In genomic region chr15:51757463-51757862, GRCh38 we compare ENCODE assay signal across 25 cellular contexts. TPM values are rescaled to one million over a fixed set of nuclear protein-coding genes. Genes with fewer than 3 reads are reported as not detected.
DNase-seq lines count a peak whose midpoint lies in the region; ATAC-seq, FAIRE-seq and TF ChIP-seq lines count a peak whose summit lies in the region.
"Had no signal": no experiment of that assay in that cellular context is flagged by ENCODE, and none has a peak within 500 bp of the region (broad histone marks: within the 10 kb centered on the region; RNA-seq: fewer than 3 reads in every experiment).

No MANE protein-coding gene starts in this region.

- H4K8ac ChIP-seq in IMR-90 (ENCODE audit: low read depth in 2 of 2, low read length in 2 of 2), result no peak overlapping the region
- no peak overlapping the region for H4K8ac ChIP-seq in H1 (ENCODE audit: extremely low read depth, insufficient read depth, low read length)
- H4K8ac ChIP-seq in neuronal stem cell (ENCODE audit: low read depth, low read length), result no peak overlapping the region

- H2BK12ac ChIP-seq in H1 (ENCODE audit: low read depth, low read length) (no peak overlapping the region), neuronal stem cell (ENCODE audit: low read length) (no peak overlapping the region)

- in situ Hi-C loops in IMR-90 (cut with MboI; ENCODE audit: low sequenced_read_pairs) (no loop called here), GM23248 (cut with MboI) (no loop called here)

- H3K4ac ChIP-seq in IMR-90 (ENCODE audit: low read depth, low read length) (no peak overlapping the region), H1 (replicated peaks; ENCODE audit: insufficient read length, low read depth, low read length) (no peak overlapping the region), neuronal stem cell (ENCODE audit: low read length) (no peak overlapping the region)

- H3K4me3 ChIP-seq in GM23338 (no peak overlapping the region), IMR-90 (ENCODE audit: insufficient read depth, low read depth, low read length) (no peak overlapping the region), H1 (ENCODE audit: extremely low read depth in 1 of 4, insufficient read depth in 2 of 4, low read depth in 3 of 4, low read length in 4 of 4) (no peak overlapping the region), neuronal stem cell (ENCODE audit: low read length in 2 of 2) (no peak overlapping the region), GM23248 (no peak overlapping the region)
- H3K4me3 ChIP-seq: BLaER1, SJSA1 had no signal

- no peaks in the 10 kb centered on the region for H3K23me2 ChIP-seq in H1 (ENCODE audit: low read depth, low read length)

- TF ChIP-seq CTCF in GM23338 (conservative IDR thresholded peaks at IDR 0.05; ENCODE audit: low read depth in 2 of 2) (no peak), IMR-90 (conservative IDR thresholded peaks at IDR 0.05; ENCODE audit: low read depth, low read length) (no peak), H1 (IDR thresholded peaks at IDR 0.05; ENCODE audit: control extremely low read depth in 1 of 3, insufficient read depth in 1 of 3, low read depth in 1 of 3, low read length in 3 of 3) (no peak)

- H4K5ac ChIP-seq in IMR-90 (ENCODE audit: low read depth, low read length) (no peak overlapping the region), H1 (ENCODE audit: insufficient read length, low read depth, low read length) (no peak overlapping the region)

- no peak overlapping the region for H3K4me3 Mint-ChIP-seq in GM23338
- H3K4me3 Mint-ChIP-seq: CD4-positive, alpha-beta T cell had no signal

- no peak for TF ChIP-seq RAD21 in IMR-90 (IDR thresholded peaks at IDR 0.05; ENCODE audit: low read length)
- TF ChIP-seq RAD21 in H1 (IDR thresholded peaks at IDR 0.05 in 1 of 2, conservative IDR thresholded peaks at IDR 0.05 in 1 of 2; ENCODE audit: low read depth in 2 of 2, low read length in 2 of 2), result peak in 1 of 2 experiments; percentile 24; a peak in 2 of 4 replicates

- H3K27me3 Mint-ChIP-seq in GM23338 (ENCODE audit: insufficient read depth, low read depth, poor library complexity), result peaks cover 17% of the 10 kb centered on the region
- H3K27me3 Mint-ChIP-seq: CD4-positive, alpha-beta T cell had no signal

- H4K91ac ChIP-seq in IMR-90 (ENCODE audit: insufficient read depth, low read depth, low read length) (no peak overlapping the region), H1 (replicated peaks; ENCODE audit: insufficient read length, low read length) (no peak overlapping the region), neuronal stem cell (ENCODE audit: low read depth, low read length, poor library complexity) (peak overlapping the region; percentile 56)

- H3K27ac Mint-ChIP-seq in GM23338, result no peak overlapping the region
- H3K27ac Mint-ChIP-seq: CD4-positive, alpha-beta T cell had no signal

- no peak overlapping the region for H2BK20ac ChIP-seq in IMR-90 (ENCODE audit: low read depth, low read length)
- H2BK20ac ChIP-seq in H1 (ENCODE audit: low read length), result no peak overlapping the region

- intact Hi-C loops in IMR-90 (cut with micrococcal nuclease), result loop anchor here (5.0 kb wide), 1 partner anchor 70 kb away; no protein-coding TSS in a partner anchor

- WGBS in IMR-90 (ENCODE audit: extremely low coverage in 2 of 2, insufficient read length in 1 of 2), 2 experiments, result no CpG with 5 or more reads among the region's 2 CpGs
- 85% methylated on average over 2 of the region's 2 CpGs; no CpG with 5 or more reads in 1 of the 2 experiments for WGBS in H1 (ENCODE audit: extremely low coverage in 1 of 2, insufficient coverage in 1 of 2, insufficient read length in 1 of 2, insufficient replicate concordance in 2 of 2, low coverage in 1 of 2, low lambda C conversion rate in 2 of 2, missing lambda C conversion rate in 1 of 2), 2 experiments
- WGBS in neuronal stem cell (ENCODE audit: extremely low coverage in 2 of 2, insufficient read length in 2 of 2, insufficient replicate concordance in 1 of 2), 2 donors, result no CpG with 5 or more reads among the region's 2 CpGs
- 83% methylated on average over 2 of the region's 2 CpGs for WGBS in GM23248 (ENCODE audit: low coverage in 1 of 2, low lambda C conversion rate in 2 of 2, missing lambda C conversion rate in 2 of 2), 2 experiments

- H3K14ac ChIP-seq in IMR-90 (replicated peaks; ENCODE audit: low read depth, low read length) (no peak overlapping the region), H1 (ENCODE audit: insufficient read length) (no peak overlapping the region), neuronal stem cell (ENCODE audit: low read length) (no peak overlapping the region)

- peaks cover 9% of the 10 kb centered on the region; the same call in 1 of the 2 replicates for H4K20me1 ChIP-seq in GM23338 (replicated peaks; ENCODE audit: insufficient read depth)
- peaks cover 13% of the 10 kb centered on the region; the same call in 1 of the 2 replicates for H4K20me1 ChIP-seq in IMR-90 (ENCODE audit: insufficient read depth, low read length)
- H4K20me1 ChIP-seq in H1 (replicated peaks in 1 of 2; ENCODE audit: control insufficient read depth in 1 of 2, insufficient read depth in 2 of 2, low read length in 2 of 2), result peaks cover 2 to 4% of the 10 kb centered on the region in 2 experiments
- no peaks in the 10 kb centered on the region for H4K20me1 ChIP-seq in GM23248 (ENCODE audit: insufficient read depth)

- H2AFZ ChIP-seq in GM23338 (no peak overlapping the region), IMR-90 (replicated peaks; ENCODE audit: low read length, poor library complexity) (peak overlapping the region; percentile 62), H1 (ENCODE audit: low read length) (no peak overlapping the region), neuronal stem cell (ENCODE audit: low read length) (no peak overlapping the region), GM23248 (no peak overlapping the region)

- peak; percentile 42 for FAIRE-seq in H1 (lab: Jason Lieb, UNC)
- FAIRE-seq: GM12892, GM18507, RCC 7860 had no signal

- H3F3A ChIP-seq in GM23338 (replicated peaks; ENCODE audit: low read depth), result no peaks in the 10 kb centered on the region; the same call in 1 of the 2 replicates
- H3F3A ChIP-seq in GM23248 (ENCODE audit: insufficient read depth), result peaks cover 27% of the 10 kb centered on the region

- BruUV-seq in IMR-90 (replicated peaks; lab: Mats Ljungman, UMichigan), result no TSS peak

- TF ChIP-seq POLR2A in IMR-90 (IDR thresholded peaks at IDR 0.05; ENCODE audit: low read depth, low read length) (no peak), H1 (IDR thresholded peaks at IDR 0.05; ENCODE audit: control extremely low read depth in 1 of 2, low read depth in 2 of 2, low read length in 2 of 2) (no peak)

- H3K9ac ChIP-seq in IMR-90 (ENCODE audit: low read depth, low read length), result no peak overlapping the region
- no peak overlapping the region for H3K9ac ChIP-seq in H1 (replicated peaks in 1 of 4; ENCODE audit: extremely low read depth in 1 of 4, low read depth in 3 of 4, low read length in 3 of 4)
- no peak overlapping the region for H3K9ac ChIP-seq in neuronal stem cell (ENCODE audit: low read depth, low read length, poor library complexity)
- H3K9ac ChIP-seq in GM23248, result no peak overlapping the region
- H3K9ac ChIP-seq: BLaER1 had no signal

- H2AK9ac ChIP-seq in IMR-90 (replicated peaks; ENCODE audit: low read depth, low read length, poor library complexity), result no peak overlapping the region

- H3K56ac ChIP-seq in IMR-90 (ENCODE audit: extremely low read depth, insufficient read depth, low read length) (no peak overlapping the region), H1 (replicated peaks; ENCODE audit: insufficient read length, low read depth, low read length) (no peak overlapping the region)

- no peak overlapping the region for H2BK15ac ChIP-seq in IMR-90 (ENCODE audit: low read depth, low read length)
- no peak overlapping the region for H2BK15ac ChIP-seq in H1 (ENCODE audit: low read length)
- no peak overlapping the region for H2BK15ac ChIP-seq in neuronal stem cell (ENCODE audit: low read length)

- H3K36me3 Mint-ChIP-seq in GM23338 (ENCODE audit: low read depth), result no peaks in the 10 kb centered on the region; the same call in 2 of the 3 replicates

- H3K27ac ChIP-seq in GM23338 (ENCODE audit: low read depth), result no peak overlapping the region
- no peak overlapping the region for H3K27ac ChIP-seq in IMR-90 (ENCODE audit: insufficient read depth, low read length)
- H3K27ac ChIP-seq in H1 (ENCODE audit: low read depth, low read length), result no peak overlapping the region
- H3K27ac ChIP-seq in neuronal stem cell (replicated peaks; ENCODE audit: low read length), result no peak overlapping the region
- no peak overlapping the region for H3K27ac ChIP-seq in GM23248
- H3K27ac ChIP-seq: BLaER1, SJSA1 had no signal

- no peak overlapping the region for H2BK120ac ChIP-seq in IMR-90 (ENCODE audit: low read depth, low read length)
- no peak overlapping the region for H2BK120ac ChIP-seq in H1 (replicated peaks; ENCODE audit: low read depth, low read length)
- H2BK120ac ChIP-seq in neuronal stem cell (ENCODE audit: low read depth, low read length), result no peak overlapping the region

- POLR2A ChIA-PET in IMR-90 (lab: Charles Lee; ENCODE audit: unreplicated experiment) (no interaction called here), H1 (lab: Charles Lee; ENCODE audit: partially characterized antibody) (interaction anchor here (0.5 to 1.8 kb wide), 3 partner anchors 18 to 213 kb away, joined by 3 to 5 read pairs (median 3); partner anchors contain the start of gene LYSMD2)

- no peak overlapping the region for H2AK5ac ChIP-seq in IMR-90 (ENCODE audit: low read depth, low read length)
- no peak overlapping the region for H2AK5ac ChIP-seq in H1 (ENCODE audit: low read depth, low read length)
- H2AK5ac ChIP-seq in neuronal stem cell (ENCODE audit: low read depth, low read length), result no peak overlapping the region

- DNase-seq in GM23338 (ENCODE audit: low spot score) (peak; percentile 39), IMR-90 (no peak), H1 (ENCODE audit: low read depth in 1 of 2, low spot score in 2 of 2) (no peak), neuronal stem cell (ENCODE audit: low spot score) (no peak), GM23248 (no peak), foreskin melanocyte (no peak)
- DNase-seq: CD4-positive, alpha-beta T cell; COR-L47; DND-41; KG1; NCI-H1092 treated with DMSO at 0.1 percent for 48 hours; NCI-H1436 treated with DMSO at 0.1 percent for 48 hours; NCI-H1930; NCI-H226; NCI-H510A treated with DMSO at 0.1 percent for 48 hours; NCI-H774; OCI-M1 had no signal

- H3K79me2 ChIP-seq in GM23338 (replicated peaks; ENCODE audit: insufficient read depth) (no peaks in the 10 kb centered on the region), H1 (ENCODE audit: control insufficient read depth in 1 of 2, insufficient read depth in 2 of 2, low read length in 2 of 2) (no peaks in the 10 kb centered on the region), GM23248 (ENCODE audit: insufficient read depth) (0 out of 2 replicates have a peak, but pooled peaks cover 7% of the 10 kb centered on the region)

- H3K9me2 ChIP-seq in GM23338 (ENCODE audit: insufficient read depth) (no peaks in the 10 kb centered on the region), GM23248 (ENCODE audit: insufficient read depth) (no peaks in the 10 kb centered on the region)

- H3K9me3 Mint-ChIP-seq in GM23338, result no peaks in the 10 kb centered on the region; the same call in 2 of the 3 replicates
- H3K9me3 Mint-ChIP-seq: CD4-positive, alpha-beta T cell had no signal

- peaks cover 7% of the 10 kb centered on the region for H3K4me1 Mint-ChIP-seq in GM23338

- CTCF ChIA-PET in IMR-90 (lab: Yijun Ruan, JAX) (no interaction called here), H1 (lab: Charles Lee; ENCODE audit: partially characterized antibody) (interaction anchor here (0.6 to 4.1 kb wide), 19 partner anchors 10 to 407 kb away, joined by 3 to 26 read pairs (median 4); no protein-coding TSS in a partner anchor)

- H3K79me1 ChIP-seq in IMR-90 (ENCODE audit: low read depth in 1 of 2, low read length in 2 of 2) (peaks cover 6 to 29% of the 10 kb centered on the region in 2 experiments; a peak in 3 of 4 replicates), H1 (ENCODE audit: low read depth, low read length) (no peaks in the 10 kb centered on the region; the same call in 1 of the 2 replicates), neuronal stem cell (ENCODE audit: low read depth, low read length) (no peaks in the 10 kb centered on the region)

- H2BK5ac ChIP-seq in IMR-90 (ENCODE audit: low read depth, low read length, poor library complexity, severe bottlenecking), result no peak overlapping the region
- H2BK5ac ChIP-seq in H1 (ENCODE audit: low read depth, low read length), result no peak overlapping the region
- H2BK5ac ChIP-seq in neuronal stem cell (ENCODE audit: low read length), result no peak overlapping the region

- TF ChIP-seq EP300 in H1 (IDR thresholded peaks at IDR 0.05; ENCODE audit: borderline replicate concordance in 1 of 2, low read depth in 2 of 2, low read length in 2 of 2), result no peak

- H3K27me3 ChIP-seq in GM23338 (ENCODE audit: insufficient read depth) (peaks cover 16% of the 10 kb centered on the region), IMR-90 (ENCODE audit: control insufficient read depth, insufficient read depth, low read length) (no peaks in the 10 kb centered on the region), H1 (replicated peaks in 1 of 4; ENCODE audit: control insufficient read depth in 3 of 4, extremely low read depth in 1 of 4, insufficient read depth in 3 of 4, low read length in 3 of 4) (peaks cover 1 to 9% (median 6%) of the 10 kb centered on the region in 4 experiments; a peak in 5 of 7 replicates), neuronal stem cell (ENCODE audit: control insufficient read depth in 3 of 3, insufficient read depth in 3 of 3, low read depth in 1 of 3, low read length in 3 of 3) (peaks cover 0 to 32% (median 3%) of the 10 kb centered on the region in 3 experiments), GM23248 (replicated peaks; ENCODE audit: insufficient read depth) (no peaks in the 10 kb centered on the region)
- H3K27me3 ChIP-seq: BLaER1 had no signal

- ATAC-seq in GM23338, result peak; percentile 76
- no peak for ATAC-seq in IMR-90 (ENCODE audit: low read depth)
- ATAC-seq in GM19351 (IDR thresholded peaks at IDR 0.05; ENCODE audit: unreplicated experiment), result no peak
- ATAC-seq: HCT116 had no signal

- H3K23ac ChIP-seq in IMR-90 (ENCODE audit: low read depth, low read length) (no peak overlapping the region), H1 (ENCODE audit: insufficient read length) (no peak overlapping the region), neuronal stem cell (ENCODE audit: low read depth, low read length, poor library complexity) (no peak overlapping the region)

- peaks cover 4% of the 10 kb centered on the region; the same call in 1 of the 2 replicates for H3K4me1 ChIP-seq in GM23338 (ENCODE audit: insufficient read depth)
- peaks cover 9% of the 10 kb centered on the region for H3K4me1 ChIP-seq in IMR-90 (ENCODE audit: control insufficient read depth, insufficient read depth, low read length)
- H3K4me1 ChIP-seq in H1 (replicated peaks in 1 of 4; ENCODE audit: control insufficient read depth in 3 of 4, insufficient read depth in 4 of 4, low read length in 3 of 4), result no peaks in the 10 kb centered on the region
- no peaks in the 10 kb centered on the region for H3K4me1 ChIP-seq in neuronal stem cell (ENCODE audit: control insufficient read depth in 2 of 2, insufficient read depth in 1 of 2, low read depth in 1 of 2, low read length in 2 of 2)
- H3K4me1 ChIP-seq in GM23248 (ENCODE audit: insufficient read depth), result peaks cover 19% of the 10 kb centered on the region
- H3K4me1 ChIP-seq: SJSA1 had no signal

- H3K18ac ChIP-seq in IMR-90 (ENCODE audit: low read depth, low read length) (no peak overlapping the region), H1 (ENCODE audit: extremely low read depth, low read length) (no peak overlapping the region), neuronal stem cell (ENCODE audit: low read length) (no peak overlapping the region)

- H3K9me3 ChIP-seq in IMR-90 (ENCODE audit: control insufficient read depth, insufficient read depth, low read length) (no peaks in the 10 kb centered on the region), H1 (ENCODE audit: insufficient read depth in 2 of 2, low read depth in 1 of 2, low read length in 1 of 2) (no peaks in the 10 kb centered on the region), neuronal stem cell (replicated peaks in 1 of 2; ENCODE audit: control insufficient read depth in 2 of 2, insufficient read depth in 1 of 2, low read depth in 1 of 2, low read length in 2 of 2) (peaks cover 0 to 6% of the 10 kb centered on the region in 2 donors), GM23248 (ENCODE audit: low read depth) (no peaks in the 10 kb centered on the region)
- H3K9me3 ChIP-seq: SJSA1 had no signal

- no peaks in the 10 kb centered on the region for H3K36me3 ChIP-seq in GM23338 (ENCODE audit: insufficient read depth)
- H3K36me3 ChIP-seq in IMR-90 (ENCODE audit: control insufficient read depth, insufficient read depth, low read length), result no peaks in the 10 kb centered on the region
- H3K36me3 ChIP-seq in H1 (ENCODE audit: control insufficient read depth in 2 of 4, insufficient read depth in 4 of 4, low read length in 3 of 4), result no peaks in the 10 kb centered on the region
- no peaks in the 10 kb centered on the region for H3K36me3 ChIP-seq in neuronal stem cell (replicated peaks in 1 of 2; ENCODE audit: control insufficient read depth in 2 of 2, insufficient read depth in 2 of 2, low read length in 2 of 2)
- no peaks in the 10 kb centered on the region for H3K36me3 ChIP-seq in GM23248 (ENCODE audit: low read depth)
- H3K36me3 ChIP-seq: SJSA1 had no signal

- dilution Hi-C loops in IMR-90 (cut with HindIII; ENCODE audit: low sequenced_read_pairs, unreplicated experiment), result no loop called here

- H3K4me2 ChIP-seq in GM23338, result no peak overlapping the region
- H3K4me2 ChIP-seq in IMR-90 (ENCODE audit: low read depth, low read length), result no peak overlapping the region
- H3K4me2 ChIP-seq in H1 (ENCODE audit: insufficient read depth in 1 of 2, low read depth in 2 of 2, low read length in 2 of 2), result no peak overlapping the region
- no peak overlapping the region for H3K4me2 ChIP-seq in neuronal stem cell (ENCODE audit: insufficient read depth, low read length, poor library complexity, severe bottlenecking)
- H3K4me2 ChIP-seq in GM23248 (ENCODE audit: unreplicated experiment), result no peak overlapping the region
- H3K4me2 ChIP-seq: BLaER1 had no signal

- peaks cover 7% of the 10 kb centered on the region for H3K9me1 ChIP-seq in IMR-90 (ENCODE audit: insufficient read depth, low read length)

RNA-seq across cellular contexts. Expression of gene TMOD2, which starts 6.1 kb away (rescaled TPM):
- 5.9 and 7.4 TPM in 2 replicates for total RNA-seq in GM23338 (2014; rRNA removed; shearing (Covaris generic))
- polyA plus RNA-seq in GM23338 (2016; fragmentation: Nextera tagmentation; extraction: Ambion mirVana), result 2.8 and 3.0 TPM in 2 replicates
- total RNA-seq in IMR-90 (2012; rRNA removed), result 5.4 and 6.9 TPM in 2 replicates
- 1.7 and 2.8 TPM in 2 replicates for polyA plus RNA-seq in IMR-90 (2012; rRNA removed)
- 0.48 and 0.64 TPM in 2 replicates for polyA plus RNA-seq in IMR-90 (2012; cell fraction: cytosol; rRNA removed)
- 0.39 and 2.6 TPM in 2 replicates for polyA plus RNA-seq in IMR-90 (2012; cell fraction: nucleus; rRNA removed; ENCODE audit: low replicate concordance)
- 4.9 and 6.5 TPM in 2 replicates for total RNA-seq in H1 (2021; fragmentation: NEBNext Ultra II Directional; extraction: Animal tissue kit (Norgen Biotek cat#: 25700))
- polyA plus RNA-seq in H1 (2011; rRNA removed), result 0.58 and 0.80 TPM in 2 replicates
- 1.1 TPM for polyA plus RNA-seq in H1 (2011; cell fraction: cytosol; rRNA removed)
- polyA plus RNA-seq in H1 (2011; cell fraction: nucleus; rRNA removed), result 1.4 TPM
- 1.0 to 2.7 TPM (median 1.6 TPM) in 4 replicates for polyA plus RNA-seq in H1 (2012, experiment 1 of 2)
- polyA plus RNA-seq in H1 (2012, experiment 2 of 2), result 0.07 TPM
- polyA plus RNA-seq in H1 (2013, experiment 1 of 2), result 2.0 TPM
- polyA plus RNA-seq in H1 (2013, experiment 2 of 2), result 1.9 TPM
- polyA minus RNA-seq in H1 (2011; rRNA and poly(A)+ RNA removed), result 1.7 and 2.4 TPM in 2 replicates
- 2.6 TPM for polyA minus RNA-seq in H1 (2011; cell fraction: cytosol; rRNA and poly(A)+ RNA removed)
- polyA minus RNA-seq in H1 (2011; cell fraction: nucleus; rRNA and poly(A)+ RNA removed), result 3.1 TPM
- polyA plus RNA-seq in neuronal stem cell (2013, experiment 1 of 2), result 4.4 TPM
- 4.2 TPM for polyA plus RNA-seq in neuronal stem cell (2013, experiment 2 of 2)
- 5.9 and 7.8 TPM in 2 replicates for total RNA-seq in GM23248 (2014; rRNA removed; shearing (Covaris generic))
- 4.1 and 4.6 TPM in 2 replicates for polyA plus RNA-seq in GM23248 (2016; fragmentation: Nextera tagmentation; extraction: Ambion mirVana)

RNA-seq across cellular contexts. Expression of gene LYSMD2, which starts 20.0 kb away (rescaled TPM):
- total RNA-seq in GM23338 (2014; rRNA removed; shearing (Covaris generic)), result 5.4 and 7.2 TPM in 2 replicates
- 5.1 and 5.9 TPM in 2 replicates for polyA plus RNA-seq in GM23338 (2016; fragmentation: Nextera tagmentation; extraction: Ambion mirVana)
- total RNA-seq in IMR-90 (2012; rRNA removed), result 5.9 and 7.2 TPM in 2 replicates
- 5.6 and 6.0 TPM in 2 replicates for polyA plus RNA-seq in IMR-90 (2012; rRNA removed)
- polyA plus RNA-seq in IMR-90 (2012; cell fraction: cytosol; rRNA removed), result 4.4 and 6.9 TPM in 2 replicates
- polyA plus RNA-seq in IMR-90 (2012; cell fraction: nucleus; rRNA removed; ENCODE audit: low replicate concordance), result 2.1 and 5.4 TPM in 2 replicates
- 2.7 and 3.2 TPM in 2 replicates for total RNA-seq in H1 (2021; fragmentation: NEBNext Ultra II Directional; extraction: Animal tissue kit (Norgen Biotek cat#: 25700))
- polyA plus RNA-seq in H1 (2011; rRNA removed), result 0.85 and 2.2 TPM in 2 replicates
- 1.9 TPM for polyA plus RNA-seq in H1 (2011; cell fraction: cytosol; rRNA removed)
- 0.86 TPM for polyA plus RNA-seq in H1 (2011; cell fraction: nucleus; rRNA removed)
- 1.1 to 2.2 TPM (median 1.4 TPM) in 4 replicates for polyA plus RNA-seq in H1 (2012, experiment 1 of 2)
- polyA plus RNA-seq in H1 (2012, experiment 2 of 2), result 1.6 TPM
- polyA plus RNA-seq in H1 (2013, experiment 1 of 2), result 0.91 TPM
- 1.2 TPM for polyA plus RNA-seq in H1 (2013, experiment 2 of 2)
- 0.76 and 1.1 TPM in 2 replicates for polyA minus RNA-seq in H1 (2011; rRNA and poly(A)+ RNA removed)
- polyA minus RNA-seq in H1 (2011; cell fraction: cytosol; rRNA and poly(A)+ RNA removed), result 1.1 TPM
- polyA minus RNA-seq in H1 (2011; cell fraction: nucleus; rRNA and poly(A)+ RNA removed), result 0.70 TPM
- 0.14 TPM for polyA plus RNA-seq in neuronal stem cell (2013, experiment 1 of 2)
- polyA plus RNA-seq in neuronal stem cell (2013, experiment 2 of 2), result 0.19 TPM
- 6.3 and 7.5 TPM in 2 replicates for total RNA-seq in GM23248 (2014; rRNA removed; shearing (Covaris generic))
- polyA plus RNA-seq in GM23248 (2016; fragmentation: Nextera tagmentation; extraction: Ambion mirVana), result 6.7 and 8.1 TPM in 2 replicates
- total RNA-seq: G401 had no signal
